Comparison of ENCODE assay signal across 8 cellular contexts in genomic region chr6:159726918-159727716, GRCh38. TPM values are rescaled to one million over a fixed set of nuclear protein-coding genes. Genes with fewer than 3 reads are reported as not detected.
A peak's percentile ranks its signal among the peaks of the same experiment; 100 is the strongest.
DNase-seq lines count a peak whose midpoint lies in the region; ATAC-seq and TF ChIP-seq lines count a peak whose summit lies in the region.

TSS of gene WTAP (plus strand) at chr6:159727506. CDS start at chr6:159736266, 8,760 bp downstream.

- TF ChIP-seq CTCF in GM13977 (IDR thresholded peaks at IDR 0.05; ENCODE audit: extremely low read depth, insufficient read depth, missing control alignments) (no peak), adrenal gland (IDR thresholded peaks at IDR 0.05) (no peak), upper lobe of left lung (IDR thresholded peaks at IDR 0.05) (peak in 2 of 6 experiments; percentile 14 to 26)

- 0 to 1% (median 0%) methylated on average over 1 to 93 of the region's 93 CpGs for WGBS in adrenal gland, 4 donors
- WGBS in upper lobe of left lung, 2 donors: 0% methylated on average over 6 to 10 of the region's 93 CpGs

- in situ Hi-C loops in GM13977 (cut with MboI; ENCODE audit: low pct_unique_long_range_greater_than_20kb, low sequenced_read_pairs, unreplicated experiment): no loop called here

- H3K27me3 ChIP-seq in adrenal gland: no peaks in the 10 kb centered on the region
- no peaks in the 10 kb centered on the region for H3K27me3 ChIP-seq in upper lobe of left lung

- H3K27ac ChIP-seq in adrenal gland: peak within 1 kb of the TSS; percentile 97 to 100 (median 99)
- H3K27ac ChIP-seq in upper lobe of left lung: peak within 1 kb of the TSS; percentile 99 to 100 (median 100)

- H3K36me3 ChIP-seq in adrenal gland (replicated peaks in 1 of 2) (no peaks in the 10 kb centered on the region), upper lobe of left lung (no peaks in the 10 kb centered on the region)

- peak; percentile 95 for DNase-seq in GM13977 (ENCODE audit: low spot score)
- peak; percentile 99 for DNase-seq in NCI-H146 (lab: John Stamatoyannopoulos, UW)
- DNase-seq in T-helper 1 cell: peak; percentile 95 to 98 (median 96)
- DNase-seq in adrenal gland: peak; percentile 96 to 98 (median 97)
- peak; percentile 96 for DNase-seq in left cardiac atrium
- DNase-seq in posterior vena cava (ENCODE audit: low spot score): peak; percentile 98
- peak; percentile 97 to 99 for DNase-seq in upper lobe of left lung

- peak; percentile 83 to 86 for TF ChIP-seq POLR2A in adrenal gland (IDR thresholded peaks at IDR 0.05)
- peak in 3 of 4 donors; percentile 80 to 92 (median 87) for TF ChIP-seq POLR2A in upper lobe of left lung (IDR thresholded peaks at IDR 0.05)

- ATAC-seq in HG02870 (IDR thresholded peaks at IDR 0.05; ENCODE audit: unreplicated experiment) (peak; percentile 75), left cardiac atrium (peak; percentile 97), upper lobe of left lung (ENCODE audit: low FRiP score in 2 of 2) (peak; percentile 97 to 99)

- intact Hi-C loops in adrenal gland (cut with DNase I): loop anchor here in 1 of 2 donors (5.0 kb wide), 1 partner anchor 35 kb away; the partner anchor contains the start of gene SOD2
- intact Hi-C loops in left cardiac atrium (cut with DNase I): loop anchor here in 1 of 2 donors (1.0 kb wide), 1 partner anchor 33 kb away; no protein-coding TSS in a partner anchor
- intact Hi-C loops in posterior vena cava (cut with DNase I): loop anchor here (5.0 kb wide), 1 partner anchor 35 kb away; the partner anchor contains the start of gene SOD2 (in 2 of the 2)

- peaks cover 26 to 51% of the 10 kb centered on the region in 2 donors for H3K4me1 ChIP-seq in adrenal gland (replicated peaks in 1 of 2)
- H3K4me1 ChIP-seq in upper lobe of left lung: peaks cover 35 to 54% (median 44%) of the 10 kb centered on the region in 4 donors

- TF ChIP-seq EP300 in upper lobe of left lung (IDR thresholded peaks at IDR 0.05): peak in 2 of 4 donors; percentile 34 to 60

- peak within 1 kb of the TSS; percentile 41 to 100 (median 76) for H3K4me3 ChIP-seq in adrenal gland
- H3K4me3 ChIP-seq in upper lobe of left lung: peak within 1 kb of the TSS; percentile 69 to 85 (median 78)

- H3K9me3 ChIP-seq in adrenal gland (replicated peaks in 1 of 3): no peaks in the 10 kb centered on the region
- H3K9me3 ChIP-seq in upper lobe of left lung: no peaks in the 10 kb centered on the region

RNA-seq across cellular contexts. Expression of gene WTAP, which starts in this region (rescaled TPM):
- total RNA-seq in adrenal gland: 100 to 1,000 TPM in 3 of 8 donors, 10 to 100 TPM in 5; 78.9 to 145 (median 85.0) TPM
- 100 to 1,000 TPM in 2 of 3 donors, 10 to 100 TPM in 1; 56.8 to 162 (median 116) TPM for polyA plus RNA-seq in adrenal gland
- total RNA-seq in left cardiac atrium: 10 to 100 TPM; 42.1 to 57.4 TPM
- 10 to 100 TPM; 70.1 to 84.7 TPM for total RNA-seq in posterior vena cava
- 100 to 1,000 TPM in 2 of 6 donors, 10 to 100 TPM in 4; 67.0 to 123 (median 90.6) TPM for total RNA-seq in upper lobe of left lung

Comparison
In these comparisons a context has a peak if more than half of its experiments do, and no peak if none do; other contexts are left out.
1. Peak in every context shown above with its lines: DNase-seq, ATAC-seq, H3K4me3 ChIP-seq and H3K27ac ChIP-seq.